ENCODE assay signal across 8 cellular contexts in genomic region chr1:93848352-93848883, GRCh38. TPM values are rescaled to one million over a fixed set of nuclear protein-coding genes. Genes with fewer than 3 reads are reported as not detected.
A peak's percentile ranks its signal among the peaks of the same experiment; 100 is the strongest.
DNase-seq lines count a peak whose midpoint lies in the region; ATAC-seq, FAIRE-seq and TF ChIP-seq lines count a peak whose summit lies in the region.

No MANE protein-coding gene starts in this region.

- H3K36me3 ChIP-seq in esophagus squamous epithelium: no peaks in the 10 kb centered on the region
- no peaks in the 10 kb centered on the region for H3K36me3 ChIP-seq in sigmoid colon

- intact Hi-C loops in esophagus squamous epithelium (cut with DNase I) (no loop called here), sigmoid colon (cut with DNase I) (loop anchor here (5.0 to 10.0 kb wide), 3 partner anchors 386 to 569 kb away; partner anchors contain the start of genes ABCD3 and ARHGAP29)

- H3K4me3 ChIP-seq in esophagus squamous epithelium (peak overlapping the region; percentile 68 to 89 (median 77)), sigmoid colon (peak overlapping the region; percentile 65 to 85 (median 70))

- H3K27me3 ChIP-seq in esophagus squamous epithelium: no peaks in the 10 kb centered on the region
- H3K27me3 ChIP-seq in sigmoid colon: no peaks in the 10 kb centered on the region

- no peak for DNase-seq in RWPE1 (ENCODE audit: low spot score)
- DNase-seq in esophagus squamous epithelium (lab: John Stamatoyannopoulos, UW): no peak
- no peak for DNase-seq in sigmoid colon
- DNase-seq in SIG-M5 treated with dmso at 0.1 percent for 504 hours (lab: John Stamatoyannopoulos, UW; ENCODE audit: unreplicated experiment): no peak
- DNase-seq in NCI-H146 treated with DMSO at 0.1 percent for 48 hours (lab: John Stamatoyannopoulos, UW; ENCODE audit: unreplicated experiment): no peak
- DNase-seq in midbrain (lab: John Stamatoyannopoulos, UW): no peak

- H3K9me3 ChIP-seq in esophagus squamous epithelium (no peaks in the 10 kb centered on the region), sigmoid colon (no peaks in the 10 kb centered on the region)

- H3K4me1 ChIP-seq in esophagus squamous epithelium (peaks cover 7 to 33% (median 15%) of the 10 kb centered on the region in 3 donors), sigmoid colon (peaks cover 0 to 32% (median 30%) of the 10 kb centered on the region in 4 donors)

- CTCF ChIA-PET in RWPE1 (lab: Yijun Ruan, JAX): interaction anchor here (0.7 to 1.4 kb wide), 3 partner anchors 219 to 1007 kb away, joined by 3 read pairs; no protein-coding TSS in a partner anchor

- ATAC-seq in GM21381 (IDR thresholded peaks at IDR 0.05; ENCODE audit: unreplicated experiment): no peak

- TF ChIP-seq CTCF in RWPE1 (conservative IDR thresholded peaks at IDR 0.05; ENCODE audit: low read depth): no peak
- TF ChIP-seq CTCF in esophagus squamous epithelium (IDR thresholded peaks at IDR 0.05): no peak
- TF ChIP-seq CTCF in sigmoid colon (IDR thresholded peaks at IDR 0.05): no peak

- H3K27ac ChIP-seq in RWPE1 (peak overlapping the region; percentile 96), esophagus squamous epithelium (peak overlapping the region; percentile 96 to 99 (median 98)), sigmoid colon (peak overlapping the region; percentile 94 to 99 (median 97))

- TF ChIP-seq POLR2A in esophagus squamous epithelium (IDR thresholded peaks at IDR 0.05) (no peak), sigmoid colon (IDR thresholded peaks at IDR 0.05) (no peak)

- POLR2A ChIA-PET in RWPE1 (lab: Yijun Ruan, JAX; ENCODE audit: low non-redundant PET): no interaction called here

- TF ChIP-seq EP300 in sigmoid colon (IDR thresholded peaks at IDR 0.05): no peak

- FAIRE-seq in G401.6 (lab: Jason Lieb, UNC): peak; percentile 47

- 46 to 55% methylated on average over 4 of the region's 4 CpGs for WGBS in esophagus squamous epithelium, 2 donors
- WGBS in sigmoid colon, 2 donors: 42 to 72% methylated on average over 4 of the region's 4 CpGs

RNA-seq across cellular contexts. Expression of gene DNTTIP2, which starts 30.6 kb away (rescaled TPM):
- total RNA-seq in esophagus squamous epithelium (10 to 100 TPM; 20.8 to 42.2 (median 35.7) TPM), sigmoid colon (10 to 100 TPM; 24.6 to 48.9 (median 35.3) TPM)
- 10 to 100 TPM; 22.2 to 29.5 (median 23.4) TPM for polyA plus RNA-seq in sigmoid colon
